Comparison of ENCODE assay signal across 15 cellular contexts in genomic region chr7:56091591-56091990, GRCh38. TPM values are rescaled to one million over a fixed set of nuclear protein-coding genes. Genes with fewer than 3 reads are reported as not detected.
DNase-seq lines count a peak whose midpoint lies in the region; ATAC-seq and TF ChIP-seq lines count a peak whose summit lies in the region.
"Had no signal": no experiment of that assay in that cellular context is flagged by ENCODE, and none has a peak within 500 bp of the region (broad histone marks: within the 10 kb centered on the region; RNA-seq: fewer than 3 reads in every experiment).

No MANE protein-coding gene starts in this region.

- DNase-seq in Right ventricle myocardium inferior (ENCODE audit: missing footprints), result peak; percentile 84
- DNase-seq in cardiac septum (ENCODE audit: low spot score), result no peak
- DNase-seq in fibroblast of the aortic adventitia (ENCODE audit: low read depth), result peak; percentile 68
- peak in 51 of 56 donors; percentile 9 to 88 (median 54) for DNase-seq in nucleus accumbens (lab: John Stamatoyannopoulos, UW)
- no peak for DNase-seq in uterus
- DNase-seq in NCI-H526 (lab: John Stamatoyannopoulos, UW), result no peak
- no peak for DNase-seq in cerebellar nuclear complex (lab: John Stamatoyannopoulos, UW)
- DNase-seq: activated CD4-positive, CD25-positive, alpha-beta regulatory T cell treated with anti-CD3 and anti-CD28 coated beads, Interleukin-2, amount 50 U/mL, for 72 hours; DMS79 treated with DMSO at 0.1 percent for 48 hours; kidney; NCI-H526 treated with DMSO at 0.1 percent for 48 hours; occipital lobe had no signal

- ATAC-seq in Right ventricle myocardium inferior (peak; percentile 92), GM19324 (IDR thresholded peaks at IDR 0.05; ENCODE audit: low FRiP score, unreplicated experiment) (no peak)

- H3K36me3 ChIP-seq in uterus, result no peaks in the 10 kb centered on the region

- no peaks in the 10 kb centered on the region for H3K27me3 ChIP-seq in uterus
- H3K27me3 ChIP-seq: tibial nerve had no signal

- no peak overlapping the region for H3K4me3 ChIP-seq in fibroblast of the aortic adventitia (ENCODE audit: low read depth, low read length)
- H3K4me3 ChIP-seq in uterus, result no peak overlapping the region
- H3K4me3 ChIP-seq: tibial nerve had no signal

- H3K4me1 ChIP-seq in uterus, result peaks cover 0 to 7% of the 10 kb centered on the region in 2 donors

- H3K9me3 ChIP-seq in uterus, result no peaks in the 10 kb centered on the region
- H3K9me3 ChIP-seq: tibial nerve had no signal

- H3K27ac ChIP-seq in uterus, result peak overlapping the region; percentile 63 to 72

- no peak for TF ChIP-seq POLR2A in uterus (IDR thresholded peaks at IDR 0.05)

- intact Hi-C loops in Right ventricle myocardium inferior (cut with DNase I), result no loop called here
- intact Hi-C loops in cardiac septum (cut with DNase I), result no loop called here
- intact Hi-C loops in uterus (cut with DNase I; ENCODE audit: low total_unique reads), result no loop called here

- no peak for TF ChIP-seq CTCF in fibroblast of the aortic adventitia (IDR thresholded peaks at IDR 0.05; ENCODE audit: insufficient read depth, low read length)
- no peak for TF ChIP-seq CTCF in uterus (IDR thresholded peaks at IDR 0.05)

RNA-seq across cellular contexts. Expression of gene PHKG1, which starts 1.2 kb away (rescaled TPM):
- 31.2 TPM for total RNA-seq in Right ventricle myocardium inferior
- 15.3 TPM for total RNA-seq in cardiac septum
- 2.3 and 3.4 TPM in 2 replicates for total RNA-seq in fibroblast of the aortic adventitia (ENCODE audit: low replicate concordance)
- total RNA-seq in uterus, result 1 to 10 TPM in 1 of 4 donors, under 1 TPM in 1, not detected in 2; 0.97 to 4.7 TPM

RNA-seq across cellular contexts. Expression of gene CHCHD2, which starts 14.7 kb away (rescaled TPM):
- total RNA-seq in Right ventricle myocardium inferior (493 TPM), cardiac septum (394 TPM), fibroblast of the aortic adventitia (ENCODE audit: low replicate concordance) (175 and 348 TPM in 2 replicates), uterus (100 to 1,000 TPM; 193 to 900 (median 353) TPM)

RNA-seq across cellular contexts. Expression of gene NUPR2, which starts 24.6 kb away (rescaled TPM):
- not detected for total RNA-seq in Right ventricle myocardium inferior
- total RNA-seq in cardiac septum, result not detected
- total RNA-seq in fibroblast of the aortic adventitia (ENCODE audit: low replicate concordance), result not detected in 2 replicates
- total RNA-seq in uterus, result not detected
- total RNA-seq: fibroblast of lung, tibial nerve had no signal

RNA-seq across cellular contexts. Expression of gene SUMF2, which starts 27.5 kb away (rescaled TPM):
- total RNA-seq in Right ventricle myocardium inferior (33.1 TPM), cardiac septum (32.3 TPM), fibroblast of the aortic adventitia (ENCODE audit: low replicate concordance) (177 and 199 TPM in 2 replicates), uterus (100 to 1,000 TPM in 2 of 4 donors, 10 to 100 TPM in 2; 61.2 to 110 (median 86.5) TPM)

RNA-seq across cellular contexts. Expression of gene CCT6A, which starts 40.0 kb away (rescaled TPM):
- total RNA-seq in Right ventricle myocardium inferior, result 67.9 TPM
- total RNA-seq in cardiac septum, result 74.0 TPM
- total RNA-seq in fibroblast of the aortic adventitia (ENCODE audit: low replicate concordance), result 188 and 193 TPM in 2 replicates
- total RNA-seq in uterus, result 100 to 1,000 TPM in 3 of 4 donors, 10 to 100 TPM in 1; 88.0 to 255 (median 194) TPM

Comparison
In these comparisons a context has a peak if more than half of its experiments do, and no peak if none do; other contexts are left out.
1. DNase-seq: peak in Right ventricle myocardium inferior (single experiment), fibroblast of the aortic adventitia (single experiment) and nucleus accumbens (51 of 56); none in cardiac septum (single experiment), uterus (0 of 2), NCI-H526 (0 of 2) and cerebellar nuclear complex (0 of 2).